Comparison of ENCODE assay signal across 1 cellular context in the genomic region with DNA sequence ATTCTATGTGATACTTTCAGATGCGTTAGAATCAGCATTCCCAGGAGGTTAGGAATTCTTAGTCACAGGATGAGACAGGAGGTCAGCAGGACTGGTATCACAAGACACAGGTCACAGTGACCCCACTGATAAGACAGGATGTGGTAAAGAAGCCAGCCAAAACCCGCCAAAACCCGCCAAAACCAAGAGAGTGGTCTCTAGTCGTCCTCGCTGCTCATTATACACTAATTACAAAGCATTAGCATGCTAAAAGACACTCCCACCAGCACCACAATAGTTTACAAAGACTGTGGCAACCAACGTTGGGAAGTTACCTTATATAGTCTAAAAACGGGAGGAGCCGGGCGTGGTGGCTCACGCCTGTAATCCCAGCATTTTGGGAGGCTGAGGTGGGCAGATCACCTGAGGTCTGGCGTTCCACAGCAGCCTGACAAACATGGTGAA.
A peak's percentile ranks its signal among the peaks of the same experiment; 100 is the strongest.
TF ChIP-seq lines count a peak whose summit lies in the region.

No MANE protein-coding gene starts in this region.

TF ChIP-seq in K562, 482 proteins besides CTCF, POLR2A, EP300 and RAD21 (continued from another document and continues in another):
- TF ChIP-seq, protein P1, sequence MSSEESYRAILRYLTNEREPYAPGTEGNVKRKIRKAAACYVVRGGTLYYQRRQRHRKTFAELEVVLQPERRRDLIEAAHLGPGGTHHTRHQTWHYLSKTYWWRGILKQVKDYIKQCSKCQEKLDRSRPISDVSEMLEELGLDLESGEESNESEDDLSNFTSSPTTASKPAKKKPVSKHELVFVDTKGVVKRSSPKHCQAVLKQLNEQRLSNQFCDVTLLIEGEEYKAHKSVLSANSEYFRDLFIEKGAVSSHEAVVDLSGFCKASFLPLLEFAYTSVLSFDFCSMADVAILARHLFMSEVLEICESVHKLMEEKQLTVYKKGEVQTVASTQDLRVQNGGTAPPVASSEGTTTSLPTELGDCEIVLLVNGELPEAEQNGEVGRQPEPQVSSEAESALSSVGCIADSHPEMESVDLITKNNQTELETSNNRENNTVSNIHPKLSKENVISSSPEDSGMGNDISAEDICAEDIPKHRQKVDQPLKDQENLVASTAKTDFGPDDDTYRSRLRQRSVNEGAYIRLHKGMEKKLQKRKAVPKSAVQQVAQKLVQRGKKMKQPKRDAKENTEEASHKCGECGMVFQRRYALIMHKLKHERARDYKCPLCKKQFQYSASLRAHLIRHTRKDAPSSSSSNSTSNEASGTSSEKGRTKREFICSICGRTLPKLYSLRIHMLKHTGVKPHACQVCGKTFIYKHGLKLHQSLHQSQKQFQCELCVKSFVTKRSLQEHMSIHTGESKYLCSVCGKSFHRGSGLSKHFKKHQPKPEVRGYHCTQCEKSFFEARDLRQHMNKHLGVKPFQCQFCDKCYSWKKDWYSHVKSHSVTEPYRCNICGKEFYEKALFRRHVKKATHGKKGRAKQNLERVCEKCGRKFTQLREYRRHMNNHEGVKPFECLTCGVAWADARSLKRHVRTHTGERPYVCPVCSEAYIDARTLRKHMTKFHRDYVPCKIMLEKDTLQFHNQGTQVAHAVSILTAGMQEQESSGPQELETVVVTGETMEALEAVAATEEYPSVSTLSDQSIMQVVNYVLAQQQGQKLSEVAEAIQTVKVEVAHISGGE (CRISPR knock-in tag; IDR thresholded peaks at IDR 0.05): peak in 1 of 3 experiments; percentile 64; a peak in 2 of 6 replicates
- TF ChIP-seq, protein P2, sequence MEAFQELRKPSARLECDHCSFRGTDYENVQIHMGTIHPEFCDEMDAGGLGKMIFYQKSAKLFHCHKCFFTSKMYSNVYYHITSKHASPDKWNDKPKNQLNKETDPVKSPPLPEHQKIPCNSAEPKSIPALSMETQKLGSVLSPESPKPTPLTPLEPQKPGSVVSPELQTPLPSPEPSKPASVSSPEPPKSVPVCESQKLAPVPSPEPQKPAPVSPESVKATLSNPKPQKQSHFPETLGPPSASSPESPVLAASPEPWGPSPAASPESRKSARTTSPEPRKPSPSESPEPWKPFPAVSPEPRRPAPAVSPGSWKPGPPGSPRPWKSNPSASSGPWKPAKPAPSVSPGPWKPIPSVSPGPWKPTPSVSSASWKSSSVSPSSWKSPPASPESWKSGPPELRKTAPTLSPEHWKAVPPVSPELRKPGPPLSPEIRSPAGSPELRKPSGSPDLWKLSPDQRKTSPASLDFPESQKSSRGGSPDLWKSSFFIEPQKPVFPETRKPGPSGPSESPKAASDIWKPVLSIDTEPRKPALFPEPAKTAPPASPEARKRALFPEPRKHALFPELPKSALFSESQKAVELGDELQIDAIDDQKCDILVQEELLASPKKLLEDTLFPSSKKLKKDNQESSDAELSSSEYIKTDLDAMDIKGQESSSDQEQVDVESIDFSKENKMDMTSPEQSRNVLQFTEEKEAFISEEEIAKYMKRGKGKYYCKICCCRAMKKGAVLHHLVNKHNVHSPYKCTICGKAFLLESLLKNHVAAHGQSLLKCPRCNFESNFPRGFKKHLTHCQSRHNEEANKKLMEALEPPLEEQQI (IDR thresholded peaks at IDR 0.05): no peak
- 0 out of 2 replicates have a peak, but pooled peaks have one; percentile 58 for TF ChIP-seq GTF2E2 (tag; IDR thresholded peaks at IDR 0.05)
- TF ChIP-seq ZNF175 (CRISPR knock-in tag; IDR thresholded peaks at IDR 0.05; ENCODE audit: low read depth): peak; percentile 73; the same call in 1 of the 2 replicates
- peak; percentile 85 for TF ChIP-seq ARID1B (IDR thresholded peaks at IDR 0.05)
- TF ChIP-seq NCOR1 (IDR thresholded peaks at IDR 0.05): peak; percentile 67
- TF ChIP-seq, protein P3, sequence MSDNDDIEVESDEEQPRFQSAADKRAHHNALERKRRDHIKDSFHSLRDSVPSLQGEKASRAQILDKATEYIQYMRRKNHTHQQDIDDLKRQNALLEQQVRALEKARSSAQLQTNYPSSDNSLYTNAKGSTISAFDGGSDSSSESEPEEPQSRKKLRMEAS (CRISPR knock-in tag; IDR thresholded peaks at IDR 0.05): no peak
- TF ChIP-seq, protein P4, sequence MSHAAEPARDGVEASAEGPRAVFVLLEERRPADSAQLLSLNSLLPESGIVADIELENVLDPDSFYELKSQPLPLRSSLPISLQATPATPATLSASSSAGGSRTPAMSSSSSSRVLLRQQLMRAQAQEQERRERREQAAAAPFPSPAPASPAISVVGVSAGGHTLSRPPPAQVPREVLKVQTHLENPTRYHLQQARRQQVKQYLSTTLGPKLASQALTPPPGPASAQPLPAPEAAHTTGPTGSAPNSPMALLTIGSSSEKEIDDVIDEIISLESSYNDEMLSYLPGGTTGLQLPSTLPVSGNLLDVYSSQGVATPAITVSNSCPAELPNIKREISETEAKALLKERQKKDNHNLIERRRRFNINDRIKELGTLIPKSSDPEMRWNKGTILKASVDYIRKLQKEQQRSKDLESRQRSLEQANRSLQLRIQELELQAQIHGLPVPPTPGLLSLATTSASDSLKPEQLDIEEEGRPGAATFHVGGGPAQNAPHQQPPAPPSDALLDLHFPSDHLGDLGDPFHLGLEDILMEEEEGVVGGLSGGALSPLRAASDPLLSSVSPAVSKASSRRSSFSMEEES (CRISPR knock-in tag; IDR thresholded peaks at IDR 0.05): peak; percentile 32
- TF ChIP-seq ZNF253 (CRISPR knock-in tag; conservative IDR thresholded peaks at IDR 0.05): no peak
- TF ChIP-seq RNF2 (IDR thresholded peaks at IDR 0.05): peak; percentile 70; the same call in 1 of the 2 replicates
- TF ChIP-seq DNMT1 (IDR thresholded peaks at IDR 0.05): no peak
- TF ChIP-seq ZBTB1 (CRISPR knock-in tag; IDR thresholded peaks at IDR 0.05; ENCODE audit: borderline replicate concordance, low read depth): peak; percentile 48; the same call in 1 of the 2 replicates
- TF ChIP-seq, protein P5, sequence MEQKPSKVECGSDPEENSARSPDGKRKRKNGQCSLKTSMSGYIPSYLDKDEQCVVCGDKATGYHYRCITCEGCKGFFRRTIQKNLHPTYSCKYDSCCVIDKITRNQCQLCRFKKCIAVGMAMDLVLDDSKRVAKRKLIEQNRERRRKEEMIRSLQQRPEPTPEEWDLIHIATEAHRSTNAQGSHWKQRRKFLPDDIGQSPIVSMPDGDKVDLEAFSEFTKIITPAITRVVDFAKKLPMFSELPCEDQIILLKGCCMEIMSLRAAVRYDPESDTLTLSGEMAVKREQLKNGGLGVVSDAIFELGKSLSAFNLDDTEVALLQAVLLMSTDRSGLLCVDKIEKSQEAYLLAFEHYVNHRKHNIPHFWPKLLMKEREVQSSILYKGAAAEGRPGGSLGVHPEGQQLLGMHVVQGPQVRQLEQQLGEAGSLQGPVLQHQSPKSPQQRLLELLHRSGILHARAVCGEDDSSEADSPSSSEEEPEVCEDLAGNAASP (IDR thresholded peaks at IDR 0.05): no peak
- peak; percentile 84 for TF ChIP-seq SMARCA4 (IDR thresholded peaks at IDR 0.05)
- no peak for TF ChIP-seq NCOA2 (IDR thresholded peaks at IDR 0.05; ENCODE audit: partially characterized antibody in 2 of 2)
- no peak for TF ChIP-seq POLR2AphosphoS2 (IDR thresholded peaks at IDR 0.05; ENCODE audit: low read length)
- no peak for TF ChIP-seq NR2C2 (CRISPR knock-in tag; IDR thresholded peaks at IDR 0.05)
- TF ChIP-seq NR2C2 (tag; IDR thresholded peaks at IDR 0.05): peak; percentile 80
- no peak for TF ChIP-seq NR2F6 (CRISPR knock-in tag; IDR thresholded peaks at IDR 0.05)
- no peak for TF ChIP-seq MIER1 (IDR thresholded peaks at IDR 0.05; ENCODE audit: low read depth)
- no peak for TF ChIP-seq TEAD2 (tag; IDR thresholded peaks at IDR 0.05)
- TF ChIP-seq GABPA (tag; conservative IDR thresholded peaks at IDR 0.05; ENCODE audit: low read depth): peak; percentile 75
- peak; percentile 56; the same call in 1 of the 2 replicates for TF ChIP-seq SMARCE1 (IDR thresholded peaks at IDR 0.05)
- TF ChIP-seq EP400 (IDR thresholded peaks at IDR 0.05): 0 out of 2 replicates have a peak, but pooled peaks have one; percentile 40
- TF ChIP-seq CHD2 (IDR thresholded peaks at IDR 0.05; ENCODE audit: low read depth, low read length): no peak
- peak; percentile 82 for TF ChIP-seq KLF16 (IDR thresholded peaks at IDR 0.05)
- TF ChIP-seq, protein P6, sequence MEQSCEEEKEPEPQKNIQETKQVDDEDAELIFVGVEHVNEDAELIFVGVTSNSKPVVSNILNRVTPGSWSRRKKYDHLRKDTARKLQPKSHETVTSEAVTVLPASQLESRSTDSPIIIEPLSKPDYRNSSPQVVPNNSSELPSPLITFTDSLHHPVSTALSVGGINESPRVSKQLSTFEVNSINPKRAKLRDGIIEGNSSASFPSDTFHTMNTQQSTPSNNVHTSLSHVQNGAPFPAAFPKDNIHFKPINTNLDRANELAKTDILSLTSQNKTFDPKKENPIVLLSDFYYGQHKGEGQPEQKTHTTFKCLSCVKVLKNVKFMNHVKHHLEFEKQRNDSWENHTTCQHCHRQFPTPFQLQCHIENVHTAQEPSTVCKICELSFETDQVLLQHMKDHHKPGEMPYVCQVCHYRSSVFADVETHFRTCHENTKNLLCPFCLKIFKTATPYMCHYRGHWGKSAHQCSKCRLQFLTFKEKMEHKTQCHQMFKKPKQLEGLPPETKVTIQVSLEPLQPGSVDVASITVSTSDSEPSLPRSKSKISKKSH (CRISPR knock-in tag; IDR thresholded peaks at IDR 0.05): no peak
- TF ChIP-seq, protein P7, sequence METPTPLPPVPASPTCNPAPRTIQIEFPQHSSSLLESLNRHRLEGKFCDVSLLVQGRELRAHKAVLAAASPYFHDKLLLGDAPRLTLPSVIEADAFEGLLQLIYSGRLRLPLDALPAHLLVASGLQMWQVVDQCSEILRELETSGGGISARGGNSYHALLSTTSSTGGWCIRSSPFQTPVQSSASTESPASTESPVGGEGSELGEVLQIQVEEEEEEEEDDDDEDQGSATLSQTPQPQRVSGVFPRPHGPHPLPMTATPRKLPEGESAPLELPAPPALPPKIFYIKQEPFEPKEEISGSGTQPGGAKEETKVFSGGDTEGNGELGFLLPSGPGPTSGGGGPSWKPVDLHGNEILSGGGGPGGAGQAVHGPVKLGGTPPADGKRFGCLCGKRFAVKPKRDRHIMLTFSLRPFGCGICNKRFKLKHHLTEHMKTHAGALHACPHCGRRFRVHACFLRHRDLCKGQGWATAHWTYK (CRISPR knock-in tag; IDR thresholded peaks at IDR 0.05): 0 out of 2 replicates have a peak, but pooled peaks have one; percentile 17
- TF ChIP-seq DMBX1 (CRISPR knock-in tag; IDR thresholded peaks at IDR 0.05; ENCODE audit: borderline replicate concordance): peak; percentile 60; the same call in 1 of the 2 replicates
- TF ChIP-seq ESRRA (IDR thresholded peaks at IDR 0.05; ENCODE audit: borderline replicate concordance, low read depth): peak; percentile 96
- TF ChIP-seq ZC3H8 (IDR thresholded peaks at IDR 0.05): no peak
- TF ChIP-seq, protein P8, sequence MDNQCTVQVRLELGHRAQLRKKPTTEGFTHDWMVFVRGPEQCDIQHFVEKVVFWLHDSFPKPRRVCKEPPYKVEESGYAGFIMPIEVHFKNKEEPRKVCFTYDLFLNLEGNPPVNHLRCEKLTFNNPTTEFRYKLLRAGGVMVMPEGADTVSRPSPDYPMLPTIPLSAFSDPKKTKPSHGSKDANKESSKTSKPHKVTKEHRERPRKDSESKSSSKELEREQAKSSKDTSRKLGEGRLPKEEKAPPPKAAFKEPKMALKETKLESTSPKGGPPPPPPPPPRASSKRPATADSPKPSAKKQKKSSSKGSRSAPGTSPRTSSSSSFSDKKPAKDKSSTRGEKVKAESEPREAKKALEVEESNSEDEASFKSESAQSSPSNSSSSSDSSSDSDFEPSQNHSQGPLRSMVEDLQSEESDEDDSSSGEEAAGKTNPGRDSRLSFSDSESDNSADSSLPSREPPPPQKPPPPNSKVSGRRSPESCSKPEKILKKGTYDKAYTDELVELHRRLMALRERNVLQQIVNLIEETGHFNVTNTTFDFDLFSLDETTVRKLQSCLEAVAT (IDR thresholded peaks at IDR 0.05): peak in 1 of 2 experiments; percentile 65; a peak in 2 of 4 replicates
- no peak for TF ChIP-seq ZFP1 (CRISPR knock-in tag; IDR thresholded peaks at IDR 0.05)
- TF ChIP-seq RCOR1 (IDR thresholded peaks at IDR 0.05; ENCODE audit: borderline replicate concordance in 1 of 2, low read depth in 2 of 2, low read length in 2 of 2): peak in 1 of 2 experiments; percentile 60; a peak in 1 of 4 replicates
- TF ChIP-seq ZNF766 (CRISPR knock-in tag; conservative IDR thresholded peaks at IDR 0.05): 0 out of 2 replicates have a peak, but pooled peaks have one; percentile 33
- TF ChIP-seq ZBTB8A (IDR thresholded peaks at IDR 0.05; ENCODE audit: partially characterized antibody): no peak
- TF ChIP-seq L3MBTL2 (IDR thresholded peaks at IDR 0.05): peak; percentile 74
- TF ChIP-seq, protein P9, sequence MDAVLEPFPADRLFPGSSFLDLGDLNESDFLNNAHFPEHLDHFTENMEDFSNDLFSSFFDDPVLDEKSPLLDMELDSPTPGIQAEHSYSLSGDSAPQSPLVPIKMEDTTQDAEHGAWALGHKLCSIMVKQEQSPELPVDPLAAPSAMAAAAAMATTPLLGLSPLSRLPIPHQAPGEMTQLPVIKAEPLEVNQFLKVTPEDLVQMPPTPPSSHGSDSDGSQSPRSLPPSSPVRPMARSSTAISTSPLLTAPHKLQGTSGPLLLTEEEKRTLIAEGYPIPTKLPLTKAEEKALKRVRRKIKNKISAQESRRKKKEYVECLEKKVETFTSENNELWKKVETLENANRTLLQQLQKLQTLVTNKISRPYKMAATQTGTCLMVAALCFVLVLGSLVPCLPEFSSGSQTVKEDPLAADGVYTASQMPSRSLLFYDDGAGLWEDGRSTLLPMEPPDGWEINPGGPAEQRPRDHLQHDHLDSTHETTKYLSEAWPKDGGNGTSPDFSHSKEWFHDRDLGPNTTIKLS (IDR thresholded peaks at IDR 0.05; ENCODE audit: borderline replicate concordance, low read depth): no peak
- no peak for TF ChIP-seq RHOXF2B (CRISPR knock-in tag; conservative IDR thresholded peaks at IDR 0.05)
- 0 out of 2 replicates have a peak, but pooled peaks have one; percentile 14 for TF ChIP-seq RAD51 (IDR thresholded peaks at IDR 0.05; ENCODE audit: borderline replicate concordance, low read depth)
- TF ChIP-seq KAT2B (IDR thresholded peaks at IDR 0.05; ENCODE audit: low read depth, low read length): no peak
- peak; percentile 90 for TF ChIP-seq FOSL1 (tag; conservative IDR thresholded peaks at IDR 0.05)
- TF ChIP-seq ZNF444 (CRISPR knock-in tag; IDR thresholded peaks at IDR 0.05): no peak
- TF ChIP-seq, protein P10, sequence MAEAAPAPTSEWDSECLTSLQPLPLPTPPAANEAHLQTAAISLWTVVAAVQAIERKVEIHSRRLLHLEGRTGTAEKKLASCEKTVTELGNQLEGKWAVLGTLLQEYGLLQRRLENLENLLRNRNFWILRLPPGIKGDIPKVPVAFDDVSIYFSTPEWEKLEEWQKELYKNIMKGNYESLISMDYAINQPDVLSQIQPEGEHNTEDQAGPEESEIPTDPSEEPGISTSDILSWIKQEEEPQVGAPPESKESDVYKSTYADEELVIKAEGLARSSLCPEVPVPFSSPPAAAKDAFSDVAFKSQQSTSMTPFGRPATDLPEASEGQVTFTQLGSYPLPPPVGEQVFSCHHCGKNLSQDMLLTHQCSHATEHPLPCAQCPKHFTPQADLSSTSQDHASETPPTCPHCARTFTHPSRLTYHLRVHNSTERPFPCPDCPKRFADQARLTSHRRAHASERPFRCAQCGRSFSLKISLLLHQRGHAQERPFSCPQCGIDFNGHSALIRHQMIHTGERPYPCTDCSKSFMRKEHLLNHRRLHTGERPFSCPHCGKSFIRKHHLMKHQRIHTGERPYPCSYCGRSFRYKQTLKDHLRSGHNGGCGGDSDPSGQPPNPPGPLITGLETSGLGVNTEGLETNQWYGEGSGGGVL (CRISPR knock-in tag; IDR thresholded peaks at IDR 0.05): no peak
- TF ChIP-seq, protein P11, sequence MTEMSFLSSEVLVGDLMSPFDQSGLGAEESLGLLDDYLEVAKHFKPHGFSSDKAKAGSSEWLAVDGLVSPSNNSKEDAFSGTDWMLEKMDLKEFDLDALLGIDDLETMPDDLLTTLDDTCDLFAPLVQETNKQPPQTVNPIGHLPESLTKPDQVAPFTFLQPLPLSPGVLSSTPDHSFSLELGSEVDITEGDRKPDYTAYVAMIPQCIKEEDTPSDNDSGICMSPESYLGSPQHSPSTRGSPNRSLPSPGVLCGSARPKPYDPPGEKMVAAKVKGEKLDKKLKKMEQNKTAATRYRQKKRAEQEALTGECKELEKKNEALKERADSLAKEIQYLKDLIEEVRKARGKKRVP (CRISPR knock-in tag; IDR thresholded peaks at IDR 0.05): no peak
- TF ChIP-seq ZNF707 (CRISPR knock-in tag; conservative IDR thresholded peaks at IDR 0.05): no peak
